ENCODE assay signal across 16 cellular contexts in the genomic region with DNA sequence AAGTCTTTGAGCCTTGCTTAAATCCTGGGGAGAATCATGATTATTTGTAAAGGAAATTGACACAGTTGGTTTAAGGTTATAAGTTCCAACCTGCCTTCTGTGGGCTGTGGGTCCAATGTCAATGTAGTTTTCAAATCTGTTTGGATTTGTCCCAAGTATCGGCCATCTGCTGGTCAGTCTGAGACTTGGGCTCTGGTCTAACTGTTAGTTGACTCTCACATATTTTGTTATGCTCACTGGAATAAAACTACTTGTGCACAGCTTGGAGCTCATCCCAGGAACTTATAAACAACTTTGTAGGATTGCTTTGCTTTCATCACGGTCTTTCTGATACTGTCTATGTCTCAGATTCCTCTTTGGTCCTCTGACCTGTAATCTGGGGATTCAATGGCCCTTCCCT.
DNase-seq lines count a peak whose midpoint lies in the region; ATAC-seq and TF ChIP-seq lines count a peak whose summit lies in the region.
"Had no signal": no experiment of that assay in that cellular context is flagged by ENCODE, and none has a peak within 500 bp of the region (broad histone marks: within the 10 kb centered on the region; RNA-seq: fewer than 3 reads in every experiment).

No MANE protein-coding gene starts in this region.

- in situ Hi-C loops in GM23248 (cut with MboI) = no loop called here
- in situ Hi-C loops in GM13977 (cut with MboI; ENCODE audit: low pct_unique_long_range_greater_than_20kb, low sequenced_read_pairs, unreplicated experiment) = no loop called here

- DNase-seq in AG08395 (ENCODE audit: low spot score) (peak; percentile 13), GM23248 (peak; percentile 33), fibroblast of pulmonary artery (ENCODE audit: low read depth) (peak; percentile 24), left colon (no peak), GM13977 (ENCODE audit: low spot score) (no peak), Karpas-422 (no peak)
- DNase-seq: activated CD8-positive, alpha-beta memory T cell treated with anti-CD3 and anti-CD28 coated beads, Interleukin-2, amount 50 U/mL, for 48 hours; activated naive CD4-positive, alpha-beta T cell treated with anti-CD3 and anti-CD28 coated beads, Interleukin-2, amount 10 ng/mL, durations not matched to agents 7 days and 5 days; C1 segment of cervical spinal cord; NCI-H1417; NCI-H446; OCI-M1; pancreas; stomach had no signal

- H3K36me3 ChIP-seq in GM23248 (ENCODE audit: low read depth) = no peaks in the 10 kb centered on the region
- no peaks in the 10 kb centered on the region for H3K36me3 ChIP-seq in Karpas-422 (ENCODE audit: insufficient read depth, low read length)
- H3K36me3 ChIP-seq: pancreas, stomach had no signal

- ATAC-seq in left colon (no peak), HG03175 (IDR thresholded peaks at IDR 0.05; ENCODE audit: unreplicated experiment) (no peak)
- ATAC-seq: pancreas had no signal

- H3K27me3 ChIP-seq in GM23248 (replicated peaks; ENCODE audit: insufficient read depth) (no peaks in the 10 kb centered on the region), Karpas-422 (ENCODE audit: low read length) (no peaks in the 10 kb centered on the region)
- H3K27me3 ChIP-seq: pancreas, stomach had no signal

- peak; percentile 36 for TF ChIP-seq CTCF in VCaP (conservative IDR thresholded peaks at IDR 0.05)
- peak; percentile 27 for TF ChIP-seq CTCF in fibroblast of pulmonary artery (IDR thresholded peaks at IDR 0.05; ENCODE audit: low read length, missing control alignments)
- no peak for TF ChIP-seq CTCF in GM13977 (IDR thresholded peaks at IDR 0.05; ENCODE audit: extremely low read depth, insufficient read depth, missing control alignments)

- peak overlapping the region; percentile 42; the same call in 1 of the 2 replicates for H2AFZ ChIP-seq in GM23248
- no peak overlapping the region for H2AFZ ChIP-seq in Karpas-422 (ENCODE audit: low read length)

- no peaks in the 10 kb centered on the region for H3K79me2 ChIP-seq in GM23248 (ENCODE audit: insufficient read depth)
- H3K79me2 ChIP-seq in Karpas-422 (ENCODE audit: low read length) = no peaks in the 10 kb centered on the region

- H3F3A ChIP-seq in GM23248 (ENCODE audit: insufficient read depth) = no peaks in the 10 kb centered on the region

- H3K4me3 ChIP-seq in GM23248 = no peak overlapping the region
- no peak overlapping the region for H3K4me3 ChIP-seq in fibroblast of pulmonary artery (replicated peaks; ENCODE audit: low read depth, low read length)
- no peak overlapping the region for H3K4me3 ChIP-seq in Karpas-422 (ENCODE audit: low read length)
- H3K4me3 ChIP-seq: pancreas, stomach had no signal

- H3K4me1 ChIP-seq in GM23248 (ENCODE audit: insufficient read depth) = no peaks in the 10 kb centered on the region
- H3K4me1 ChIP-seq in Karpas-422 (ENCODE audit: low read length) = no peaks in the 10 kb centered on the region
- H3K4me1 ChIP-seq: pancreas, stomach had no signal

- H3K9me2 ChIP-seq in GM23248 (ENCODE audit: insufficient read depth) (peaks cover 3% of the 10 kb centered on the region; the same call in 1 of the 2 replicates), Karpas-422 (replicated peaks; ENCODE audit: insufficient read depth, low read length) (no peaks in the 10 kb centered on the region)

- no peak overlapping the region for H3K27ac ChIP-seq in GM23248
- H3K27ac ChIP-seq in VCaP = no peak overlapping the region
- no peak overlapping the region for H3K27ac ChIP-seq in Karpas-422 (ENCODE audit: low read length)
- H3K27ac ChIP-seq: pancreas, stomach had no signal

- H3K9me3 ChIP-seq in GM23248 (ENCODE audit: low read depth) (no peaks in the 10 kb centered on the region), Karpas-422 (ENCODE audit: low read length) (no peaks in the 10 kb centered on the region)
- H3K9me3 ChIP-seq: pancreas, stomach had no signal

- H3K4me2 ChIP-seq in GM23248 (ENCODE audit: unreplicated experiment) = no peak overlapping the region
- H3K4me2 ChIP-seq in Karpas-422 (ENCODE audit: low read depth, low read length, poor library complexity, severe bottlenecking) = no peak overlapping the region

- H3K9ac ChIP-seq in GM23248 = no peak overlapping the region
- H3K9ac ChIP-seq in Karpas-422 (ENCODE audit: low read length) = no peak overlapping the region

- 67 to 82% methylated on average over 2 of the region's 2 CpGs for WGBS in GM23248 (ENCODE audit: low coverage in 1 of 2, low lambda C conversion rate in 2 of 2, missing lambda C conversion rate in 2 of 2), 2 experiments

- no peaks in the 10 kb centered on the region for H4K20me1 ChIP-seq in GM23248 (ENCODE audit: insufficient read depth)
- H4K20me1 ChIP-seq in Karpas-422 (ENCODE audit: insufficient read depth, low read depth, low read length) = no peaks in the 10 kb centered on the region

- intact Hi-C loops in left colon (cut with DNase I, micrococcal nuclease) = no loop called here

Comparison
In these comparisons a context has a peak if more than half of its experiments do, and no peak if none do; other contexts are left out.
1. DNase-seq: peak in AG08395 (single experiment), GM23248 (single experiment) and fibroblast of pulmonary artery (single experiment); none in left colon (0 of 2), GM13977 (single experiment) and Karpas-422 (single experiment).